8 cellular contexts compared by ENCODE assay signal in the genomic region with DNA sequence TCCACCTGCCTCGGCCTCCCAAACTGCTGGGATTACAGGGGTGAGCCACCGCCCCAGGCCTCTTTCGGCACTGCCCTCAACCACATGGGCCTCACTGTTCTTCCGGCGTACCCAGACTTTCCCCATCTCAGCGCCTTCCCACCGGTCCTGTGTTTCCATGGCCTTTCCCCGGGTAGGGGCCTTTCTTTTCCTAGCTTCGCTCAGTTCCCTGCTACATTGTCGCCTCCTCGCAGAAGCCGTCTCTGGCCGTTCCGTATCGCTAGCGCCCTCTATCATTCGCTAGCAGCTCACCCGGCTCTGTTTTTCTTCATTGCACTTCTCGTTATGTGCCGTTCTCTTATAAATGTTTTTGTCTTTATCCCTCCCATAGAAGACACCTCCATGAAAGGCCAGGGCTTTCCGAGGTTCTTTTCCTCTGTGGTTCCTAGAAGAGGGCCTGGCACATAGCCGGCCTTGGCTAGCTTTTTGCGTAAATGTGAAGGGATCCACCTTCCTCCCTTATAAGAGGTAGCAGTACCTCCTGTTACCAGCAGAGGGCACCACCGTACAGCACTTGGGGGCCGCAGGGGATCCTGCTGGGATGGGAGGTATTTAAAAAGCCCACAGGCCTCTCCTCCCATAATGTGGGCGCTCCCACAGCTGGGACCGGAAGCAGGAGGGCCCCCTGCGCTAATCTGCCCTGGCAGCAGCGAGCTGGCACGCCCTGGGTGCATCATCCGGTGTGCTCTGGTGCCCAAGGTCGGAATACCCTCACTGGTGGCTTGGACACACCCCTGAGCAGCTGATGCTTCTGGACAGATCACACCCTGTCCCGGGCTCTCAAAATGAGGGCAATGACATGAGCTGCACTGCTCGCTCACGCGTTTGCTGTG. TPM values are rescaled to one million over a fixed set of nuclear protein-coding genes. Genes with fewer than 3 reads are reported as not detected.
DNase-seq lines count a peak whose midpoint lies in the region; ATAC-seq and TF ChIP-seq lines count a peak whose summit lies in the region.

No MANE protein-coding gene starts in this region.

- H3K27me3 ChIP-seq in colonic mucosa (no peaks in the 10 kb centered on the region), left lung (peaks cover 0 to 14% of the 10 kb centered on the region in 2 donors)

- peak overlapping the region; percentile 68 to 79 for H3K9ac ChIP-seq in colonic mucosa (ENCODE audit: low read depth in 2 of 2, low read length in 2 of 2)

- peak overlapping the region; percentile 14 for H3K4me3 ChIP-seq in colonic mucosa
- peak overlapping the region; percentile 2 to 47 for H3K4me3 ChIP-seq in left lung

- H3K9me3 ChIP-seq in colonic mucosa (no peaks in the 10 kb centered on the region), left lung (no peaks in the 10 kb centered on the region)

- peak overlapping the region; percentile 92 for H3K27ac ChIP-seq in colonic mucosa
- peak overlapping the region; percentile 76 to 85 for H3K27ac ChIP-seq in left lung

- H3K36me3 ChIP-seq in colonic mucosa (no peaks in the 10 kb centered on the region), left lung (no peaks in the 10 kb centered on the region)

- H3K4me1 ChIP-seq in colonic mucosa, result peaks cover 8% of the 10 kb centered on the region
- peaks cover 3 to 46% of the 10 kb centered on the region in 2 donors for H3K4me1 ChIP-seq in left lung

- peak; percentile 69 for DNase-seq in GM04504 (ENCODE audit: low read depth)
- peak; percentile 61 for DNase-seq in NCI-H524 treated with DMSO at 0.1 percent for 48 hours (lab: John Stamatoyannopoulos, UW)
- DNase-seq in activated CD4-positive, alpha-beta T cell treated with anti-CD3 and anti-CD28 coated beads for 48 hours, result peak; percentile 90
- peak; percentile 92 for DNase-seq in colonic mucosa
- DNase-seq in left lung, result peak; percentile 81 to 86
- peak; percentile 87 for DNase-seq in stimulated activated CD4-positive, alpha-beta T cell treated with anti-CD3 and anti-CD28 coated beads, Interleukin-1b, Interleukin-23, amount 100 ng/mL, for 48 hours

- peak; percentile 52 for ATAC-seq in HG03354 (IDR thresholded peaks at IDR 0.05; ENCODE audit: poor library complexity, severe bottlenecking, unreplicated experiment)
- ATAC-seq in left lung, result peak; percentile 78
- no peak for ATAC-seq in GM21576 (IDR thresholded peaks at IDR 0.05; ENCODE audit: unreplicated experiment)

- peak; percentile 98 for TF ChIP-seq CTCF in colonic mucosa (IDR thresholded peaks at IDR 0.05)
- peak; percentile 96 to 99 for TF ChIP-seq CTCF in left lung (IDR thresholded peaks at IDR 0.05)

- intact Hi-C loops in colonic mucosa (cut with DNase I), result loop anchor here (1.0 to 5.0 kb wide), 2 partner anchors 58 to 97 kb away; no protein-coding TSS in a partner anchor
- intact Hi-C loops in left lung (cut with DNase I), result loop anchor here in 1 of 2 donors (2.0 to 10.0 kb wide), 2 partner anchors 57 to 99 kb away; no protein-coding TSS in a partner anchor

RNA-seq across cellular contexts. Expression of gene TAMALIN, which starts 18.8 kb away (rescaled TPM):
- total RNA-seq in colonic mucosa (10 to 100 TPM in 1 of 2 donors, 1 to 10 TPM in 1; 5.0 to 15.2 TPM), left lung (10 to 100 TPM; 30.6 to 63.7 TPM)

RNA-seq across cellular contexts. Expression of gene NR4A1, which starts 25.7 kb away (rescaled TPM):
- 10 to 100 TPM; 51.1 to 52.0 TPM for total RNA-seq in colonic mucosa
- 100 to 1,000 TPM in 1 of 2 donors, 10 to 100 TPM in 1; 36.4 to 165 TPM for total RNA-seq in left lung

RNA-seq across cellular contexts. Expression of gene ATG101, which starts 44.2 kb away (rescaled TPM):
- total RNA-seq in colonic mucosa (10 to 100 TPM; 37.7 to 44.0 TPM), left lung (10 to 100 TPM; 35.7 to 42.4 TPM)

RNA-seq across cellular contexts. Expression of gene SMIM41, which starts 54.0 kb away (rescaled TPM):
- total RNA-seq in colonic mucosa (under 1 TPM; 0.30 to 0.58 TPM), left lung (1 to 10 TPM in 1 of 2 donors, under 1 TPM in 1; 0.47 to 4.5 TPM)
